ENCODE assay signal across 1 cellular context in genomic region chr4:185238750-185239149, GRCh38.
TF ChIP-seq lines count a peak whose summit lies in the region.

No MANE protein-coding gene starts in this region.

TF ChIP-seq in endothelial cell of umbilical vein, 7 proteins besides CTCF, POLR2A, EP300 and RAD21:
- TF ChIP-seq POLR2AphosphoS5 (IDR thresholded peaks at IDR 0.05; ENCODE audit: insufficient read depth, low read depth, low read length) (no peak), GATA2 (IDR thresholded peaks at IDR 0.05; ENCODE audit: insufficient read depth, insufficient read length, low read depth, low read length) (no peak), EZH2 (IDR thresholded peaks at IDR 0.05; ENCODE audit: borderline replicate concordance, low read depth, low read length, severe bottlenecking) (no peak), JUN (IDR thresholded peaks at IDR 0.05; ENCODE audit: borderline replicate concordance, insufficient read depth, insufficient read length, low read depth) (no peak), FOS (IDR thresholded peaks at IDR 0.05; ENCODE audit: borderline replicate concordance, insufficient read depth, low read length) (no peak), MYC (IDR thresholded peaks at IDR 0.05; ENCODE audit: low read depth, low read length) (no peak)
- TF ChIP-seq, protein P1, sequence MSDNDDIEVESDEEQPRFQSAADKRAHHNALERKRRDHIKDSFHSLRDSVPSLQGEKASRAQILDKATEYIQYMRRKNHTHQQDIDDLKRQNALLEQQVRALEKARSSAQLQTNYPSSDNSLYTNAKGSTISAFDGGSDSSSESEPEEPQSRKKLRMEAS (IDR thresholded peaks at IDR 0.05; ENCODE audit: insufficient read depth, insufficient read length): no peak
